27 cellular contexts compared by ENCODE assay signal in genomic region chr5:176863041-176863764, GRCh38. TPM values are rescaled to one million over a fixed set of nuclear protein-coding genes. Genes with fewer than 3 reads are reported as not detected.
DNase-seq lines count a peak whose midpoint lies in the region; ATAC-seq, FAIRE-seq and TF ChIP-seq lines count a peak whose summit lies in the region.
"Had no signal": no experiment of that assay in that cellular context is flagged by ENCODE, and none has a peak within 500 bp of the region (broad histone marks: within the 10 kb centered on the region; RNA-seq: fewer than 3 reads in every experiment).

No MANE protein-coding gene starts in this region.

- H3K9me3 Mint-ChIP-seq in GM23338, result no peaks in the 10 kb centered on the region
- H3K9me3 Mint-ChIP-seq: activated naive CD4-positive, alpha-beta T cell treated with anti-CD3 and anti-CD28 coated beads for 36 hours; activated T-helper 1 cell treated with anti-CD3 and anti-CD28 coated beads, Interleukin-12 subunit alpha, Interleukin-12 subunit beta, Interleukin-2, Interleukin-4 antibody, amounts not matched to agents 30 ng/mL and 10 ng/mL and 1 ng/mL, durations not matched to agents 14 hours and 24 hours and 36 hours; neural crest cell had no signal

- peak overlapping the region; percentile 12 for H4K91ac ChIP-seq in H1 (replicated peaks; ENCODE audit: insufficient read length, low read length)

- H3K14ac ChIP-seq in H1 (ENCODE audit: insufficient read length), result no peak overlapping the region

- H4K8ac ChIP-seq in H1 (ENCODE audit: extremely low read depth, insufficient read depth, low read length), result peak overlapping the region; percentile 7; the same call in 1 of the 2 replicates

- H3K4me1 ChIP-seq in GM23338 (ENCODE audit: insufficient read depth) (peaks cover 15% of the 10 kb centered on the region; the same call in 1 of the 2 replicates), H1 (replicated peaks in 1 of 4; ENCODE audit: control insufficient read depth in 3 of 4, insufficient read depth in 4 of 4, low read length in 3 of 4) (peaks cover 6 to 40% (median 26%) of the 10 kb centered on the region in 4 experiments)
- H3K4me1 ChIP-seq: adrenal gland, breast epithelium, sigmoid colon had no signal

- H3K4me3 ChIP-seq in GM23338 (no peak overlapping the region), H1 (ENCODE audit: extremely low read depth in 1 of 4, insufficient read depth in 2 of 4, low read depth in 3 of 4, low read length in 4 of 4) (peak overlapping the region in 3 of 4 experiments; percentile 1 to 21 (median 20); a peak in 3 of 8 replicates)
- H3K4me3 ChIP-seq: adrenal gland, breast epithelium, sigmoid colon had no signal

- no peak overlapping the region; a peak in 2 of 7 replicates for H3K9ac ChIP-seq in H1 (replicated peaks in 1 of 4; ENCODE audit: extremely low read depth in 1 of 4, low read depth in 3 of 4, low read length in 3 of 4)

- H3K36me3 ChIP-seq in GM23338 (ENCODE audit: insufficient read depth) (no peaks in the 10 kb centered on the region), H1 (ENCODE audit: control insufficient read depth in 2 of 4, insufficient read depth in 4 of 4, low read length in 3 of 4) (no peaks in the 10 kb centered on the region)
- H3K36me3 ChIP-seq: adrenal gland, breast epithelium, sigmoid colon, WERI-Rb-1 had no signal

- WGBS in H1 (ENCODE audit: extremely low coverage in 1 of 2, insufficient coverage in 1 of 2, insufficient read length in 1 of 2, insufficient replicate concordance in 2 of 2, low coverage in 1 of 2, low lambda C conversion rate in 2 of 2, missing lambda C conversion rate in 1 of 2), 2 experiments, result 52% methylated on average over 15 of the region's 15 CpGs; no CpG with 5 or more reads in 1 of the 2 experiments

- no peaks in the 10 kb centered on the region for H3F3A ChIP-seq in GM23338 (replicated peaks; ENCODE audit: low read depth)

- peak overlapping the region; percentile 72 for H2AFZ ChIP-seq in GM23338
- peak overlapping the region; percentile 53; the same call in 1 of the 2 replicates for H2AFZ ChIP-seq in H1 (ENCODE audit: low read length)

- no peak for TF ChIP-seq EP300 in H1 (IDR thresholded peaks at IDR 0.05; ENCODE audit: borderline replicate concordance in 1 of 2, low read depth in 2 of 2, low read length in 2 of 2)

- no peak for TF ChIP-seq RAD21 in H1 (IDR thresholded peaks at IDR 0.05 in 1 of 2, conservative IDR thresholded peaks at IDR 0.05 in 1 of 2; ENCODE audit: low read depth in 2 of 2, low read length in 2 of 2)

- peak overlapping the region; percentile 52 for H2BK120ac ChIP-seq in H1 (replicated peaks; ENCODE audit: low read depth, low read length)

- peak overlapping the region; percentile 96; the same call in 1 of the 2 replicates for H2BK12ac ChIP-seq in H1 (ENCODE audit: low read depth, low read length)

- H3K4me1 Mint-ChIP-seq in GM23338, result peaks cover 41% of the 10 kb centered on the region
- H3K4me1 Mint-ChIP-seq: activated CD8-positive, alpha-beta memory T cell treated with anti-CD3 and anti-CD28 coated beads, Interleukin-2, amount 10 ng/mL, durations not matched to agents 7 days and 5 days; CD4-positive, alpha-beta memory T cell had no signal

- peak overlapping the region; percentile 72 for H2BK15ac ChIP-seq in H1 (ENCODE audit: low read length)

- peak overlapping the region; percentile 5 for H4K5ac ChIP-seq in H1 (ENCODE audit: insufficient read length, low read depth, low read length)

- no peaks in the 10 kb centered on the region for H3K9me3 ChIP-seq in H1 (ENCODE audit: insufficient read depth in 2 of 2, low read depth in 1 of 2, low read length in 1 of 2)
- H3K9me3 ChIP-seq: adrenal gland, breast epithelium, sigmoid colon had no signal

- no peak overlapping the region for H3K27ac ChIP-seq in GM23338 (ENCODE audit: low read depth)
- no peak overlapping the region for H3K27ac ChIP-seq in H1 (ENCODE audit: low read depth, low read length)
- H3K27ac ChIP-seq: adrenal gland, breast epithelium, sigmoid colon, WERI-Rb-1 had no signal

- H3K18ac ChIP-seq in H1 (ENCODE audit: extremely low read depth, low read length), result peak overlapping the region; percentile 93

- H3K23me2 ChIP-seq in H1 (ENCODE audit: low read depth, low read length), result no peaks in the 10 kb centered on the region

- H3K27me3 ChIP-seq in GM23338 (ENCODE audit: insufficient read depth) (no peaks in the 10 kb centered on the region), H1 (replicated peaks in 1 of 4; ENCODE audit: control insufficient read depth in 3 of 4, extremely low read depth in 1 of 4, insufficient read depth in 3 of 4, low read length in 3 of 4) (no peaks in the 10 kb centered on the region)

- no peaks in the 10 kb centered on the region for H3K79me2 ChIP-seq in GM23338 (replicated peaks; ENCODE audit: insufficient read depth)
- H3K79me2 ChIP-seq in H1 (ENCODE audit: control insufficient read depth in 1 of 2, insufficient read depth in 2 of 2, low read length in 2 of 2), result no peaks in the 10 kb centered on the region

- H3K79me1 ChIP-seq in H1 (ENCODE audit: low read depth, low read length), result no peaks in the 10 kb centered on the region

- H3K27ac Mint-ChIP-seq in GM23338, result no peak overlapping the region
- H3K27ac Mint-ChIP-seq: activated CD8-positive, alpha-beta memory T cell treated with anti-CD3 and anti-CD28 coated beads, Interleukin-2, amount 10 ng/mL, durations not matched to agents 7 days and 5 days; activated naive CD4-positive, alpha-beta T cell treated with anti-CD3 and anti-CD28 coated beads for 36 hours; activated T-helper 1 cell treated with anti-CD3 and anti-CD28 coated beads, Interleukin-12 subunit alpha, Interleukin-12 subunit beta, Interleukin-2, Interleukin-4 antibody, amounts not matched to agents 30 ng/mL and 10 ng/mL and 1 ng/mL, durations not matched to agents 14 hours and 24 hours and 36 hours; CD4-positive, alpha-beta memory T cell; IgD-negative memory B cell had no signal

- H3K23ac ChIP-seq in H1 (ENCODE audit: insufficient read length), result no peak overlapping the region

- H3K4me3 Mint-ChIP-seq in GM23338, result peak overlapping the region; percentile 39; the same call in 1 of the 3 replicates
- H3K4me3 Mint-ChIP-seq: activated CD8-positive, alpha-beta memory T cell treated with anti-CD3 and anti-CD28 coated beads, Interleukin-2, amount 10 ng/mL, durations not matched to agents 7 days and 5 days; activated naive CD4-positive, alpha-beta T cell treated with anti-CD3 and anti-CD28 coated beads for 36 hours; activated T-helper 1 cell treated with anti-CD3 and anti-CD28 coated beads, Interleukin-12 subunit alpha, Interleukin-12 subunit beta, Interleukin-2, Interleukin-4 antibody, amounts not matched to agents 30 ng/mL and 10 ng/mL and 1 ng/mL, durations not matched to agents 14 hours and 24 hours and 36 hours; CD4-positive, alpha-beta memory T cell; IgD-negative memory B cell; neural crest cell had no signal

- ATAC-seq in GM23338, result peak; percentile 19
- ATAC-seq in GM18498 (IDR thresholded peaks at IDR 0.05; ENCODE audit: unreplicated experiment), result no peak
- ATAC-seq: activated CD8-positive, alpha-beta memory T cell treated with anti-CD3 and anti-CD28 coated beads, Interleukin-2, amount 10 ng/mL, durations not matched to agents 7 days and 5 days had no signal

- FAIRE-seq in H1 (lab: Jason Lieb, UNC), result no peak
- FAIRE-seq: GM12892 had no signal

- peak overlapping the region; percentile 93; the same call in 1 of the 2 replicates for H2BK5ac ChIP-seq in H1 (ENCODE audit: low read depth, low read length)

- no peaks in the 10 kb centered on the region for H3K9me2 ChIP-seq in GM23338 (ENCODE audit: insufficient read depth)

- peak overlapping the region; percentile 65; the same call in 1 of the 2 replicates for H2AK5ac ChIP-seq in H1 (ENCODE audit: low read depth, low read length)

- TF ChIP-seq POLR2A in H1 (IDR thresholded peaks at IDR 0.05; ENCODE audit: control extremely low read depth in 1 of 2, low read depth in 2 of 2, low read length in 2 of 2) (no peak), erythroblast (IDR thresholded peaks at IDR 0.05; ENCODE audit: low read length) (no peak)

- POLR2A ChIA-PET in H1 (lab: Charles Lee; ENCODE audit: partially characterized antibody), result interaction anchor here (0.6 to 2.0 kb wide), 7 partner anchors 11 to 193 kb away, joined by 3 to 5 read pairs (median 4); partner anchors contain the start of gene UIMC1

- no peak for TF ChIP-seq CTCF in GM23338 (conservative IDR thresholded peaks at IDR 0.05; ENCODE audit: low read depth in 2 of 2)
- TF ChIP-seq CTCF in H1 (IDR thresholded peaks at IDR 0.05; ENCODE audit: control extremely low read depth in 1 of 3, insufficient read depth in 1 of 3, low read depth in 1 of 3, low read length in 3 of 3), result no peak

- no peaks in the 10 kb centered on the region for H3K36me3 Mint-ChIP-seq in GM23338 (ENCODE audit: low read depth)
- H3K36me3 Mint-ChIP-seq: activated CD8-positive, alpha-beta memory T cell treated with anti-CD3 and anti-CD28 coated beads, Interleukin-2, amount 10 ng/mL, durations not matched to agents 7 days and 5 days; CD4-positive, alpha-beta memory T cell; IgD-negative memory B cell had no signal

- H3K27me3 Mint-ChIP-seq in GM23338 (ENCODE audit: insufficient read depth, low read depth, poor library complexity), result peaks cover 18% of the 10 kb centered on the region

- H3K4me2 ChIP-seq in GM23338 (peak overlapping the region; percentile 57; the same call in 1 of the 2 replicates), H1 (ENCODE audit: insufficient read depth in 1 of 2, low read depth in 2 of 2, low read length in 2 of 2) (peak overlapping the region; percentile 40 to 47; a peak in 3 of 4 replicates)

- H2BK20ac ChIP-seq in H1 (ENCODE audit: low read length), result peak overlapping the region; percentile 80

- no peaks in the 10 kb centered on the region for H4K20me1 ChIP-seq in GM23338 (replicated peaks; ENCODE audit: insufficient read depth)
- H4K20me1 ChIP-seq in H1 (replicated peaks in 1 of 2; ENCODE audit: control insufficient read depth in 1 of 2, insufficient read depth in 2 of 2, low read length in 2 of 2), result no peaks in the 10 kb centered on the region

- no peak overlapping the region for H3K56ac ChIP-seq in H1 (replicated peaks; ENCODE audit: insufficient read length, low read depth, low read length)

- CTCF ChIA-PET in H1 (lab: Charles Lee; ENCODE audit: partially characterized antibody), result interaction anchor here (0.6 to 6.5 kb wide), 9 partner anchors 10 to 204 kb away, joined by 3 to 39 read pairs (median 4); no protein-coding TSS in a partner anchor

- H3K4ac ChIP-seq in H1 (replicated peaks; ENCODE audit: insufficient read length, low read depth, low read length), result peak overlapping the region; percentile 57

- DNase-seq in GM23338 (ENCODE audit: low spot score) (no peak), NCI-H69 (lab: John Stamatoyannopoulos, UW) (peak; percentile 57), H1 (ENCODE audit: low read depth in 1 of 2, low spot score in 2 of 2) (no peak), retina (peak; percentile 66), erythroblast (lab: John Stamatoyannopoulos, UW) (no peak)
- DNase-seq in stimulated activated CD4-positive, alpha-beta T cell treated with anti-CD3 and anti-CD28 coated beads, Interleukin-4, amount 100 ng/mL, for 1 hour, result no peak
- DNase-seq: activated CD8-positive, alpha-beta memory T cell treated with anti-CD3 and anti-CD28 coated beads, Interleukin-2, amount 10 ng/mL, durations not matched to agents 7 days and 5 days; activated naive CD4-positive, alpha-beta T cell treated with anti-CD3 and anti-CD28 coated beads for 36 hours; adrenal gland; CD4-positive, alpha-beta memory T cell; foreskin melanocyte; NCI-H1105 treated with DMSO at 0.1 percent for 48 hours; NCI-H2029; NCI-H226; sigmoid colon; stimulated activated CD4-positive, alpha-beta T cell treated with anti-CD3 and anti-CD28 coated beads, Interleukin-4, amount 100 ng/mL, for 4 hours; stimulated activated naive CD4-positive, alpha-beta T cell; T1000; WERI-Rb-1 had no signal

RNA-seq across cellular contexts. Expression of gene HK3, which starts 35.9 kb away (rescaled TPM):
- not detected in 2 replicates for total RNA-seq in GM23338 (2014; rRNA removed; shearing (Covaris generic))
- not detected in 2 replicates for polyA plus RNA-seq in GM23338 (2016; fragmentation: Nextera tagmentation; extraction: Ambion mirVana)
- not detected in 2 replicates for total RNA-seq in H1 (2021; fragmentation: NEBNext Ultra II Directional; extraction: Animal tissue kit (Norgen Biotek cat#: 25700))
- not detected in 2 replicates for polyA plus RNA-seq in H1 (2011; rRNA removed)
- 0.04 TPM for polyA plus RNA-seq in H1 (2011; cell fraction: cytosol; rRNA removed)
- 0.10 TPM for polyA plus RNA-seq in H1 (2011; cell fraction: nucleus; rRNA removed)
- not detected in 4 replicates for polyA plus RNA-seq in H1 (2012, experiment 1 of 2)
- polyA plus RNA-seq in H1 (2012, experiment 2 of 2), result not detected
- polyA plus RNA-seq in H1 (2013, experiment 1 of 2), result not detected
- not detected for polyA plus RNA-seq in H1 (2013, experiment 2 of 2)
- polyA minus RNA-seq in H1 (2011; rRNA and poly(A)+ RNA removed), result 0.24 TPM in 1 of 2 replicates, not detected in the other
- polyA minus RNA-seq in H1 (2011; cell fraction: cytosol; rRNA and poly(A)+ RNA removed), result not detected
- not detected for polyA minus RNA-seq in H1 (2011; cell fraction: nucleus; rRNA and poly(A)+ RNA removed)
- total RNA-seq: activated CD8-positive, alpha-beta memory T cell treated with anti-CD3 and anti-CD28 coated beads, Interleukin-2, amount 10 ng/mL, durations not matched to agents 7 days and 5 days; activated naive CD4-positive, alpha-beta T cell treated with anti-CD3 and anti-CD28 coated beads for 36 hours; Daoy; lung microvascular endothelial cell; neural crest cell had no signal
- polyA plus RNA-seq: CD4-positive, alpha-beta memory T cell; IgD-negative memory B cell had no signal

RNA-seq across cellular contexts. Expression of gene UNC5A, which starts 52.8 kb away (rescaled TPM):
- 3.9 and 7.3 TPM in 2 replicates for total RNA-seq in GM23338 (2014; rRNA removed; shearing (Covaris generic))
- polyA plus RNA-seq in GM23338 (2016; fragmentation: Nextera tagmentation; extraction: Ambion mirVana) (0.92 and 1.1 TPM in 2 replicates), H1 (2011; rRNA removed) (7.6 and 11.1 TPM in 2 replicates)
- total RNA-seq in H1 (2021; fragmentation: NEBNext Ultra II Directional; extraction: Animal tissue kit (Norgen Biotek cat#: 25700)), result 4.0 and 4.1 TPM in 2 replicates
- 5.5 TPM for polyA plus RNA-seq in H1 (2011; cell fraction: cytosol; rRNA removed)
- 11.1 TPM for polyA plus RNA-seq in H1 (2011; cell fraction: nucleus; rRNA removed)
- 4.2 to 10.8 TPM (median 8.7 TPM) in 4 replicates for polyA plus RNA-seq in H1 (2012, experiment 1 of 2)
- 5.7 TPM for polyA plus RNA-seq in H1 (2012, experiment 2 of 2)
- polyA plus RNA-seq in H1 (2013, experiment 1 of 2), result 3.8 TPM
- 4.2 TPM for polyA plus RNA-seq in H1 (2013, experiment 2 of 2)
- polyA minus RNA-seq in H1 (2011; rRNA and poly(A)+ RNA removed), result 4.4 and 5.4 TPM in 2 replicates
- polyA minus RNA-seq in H1 (2011; cell fraction: cytosol; rRNA and poly(A)+ RNA removed), result 5.1 TPM
- 4.8 TPM for polyA minus RNA-seq in H1 (2011; cell fraction: nucleus; rRNA and poly(A)+ RNA removed)
- total RNA-seq: activated CD8-positive, alpha-beta memory T cell treated with anti-CD3 and anti-CD28 coated beads, Interleukin-2, amount 10 ng/mL, durations not matched to agents 7 days and 5 days; activated naive CD4-positive, alpha-beta T cell treated with anti-CD3 and anti-CD28 coated beads for 36 hours; activated T-helper 1 cell treated with anti-CD3 and anti-CD28 coated beads, Interleukin-12 subunit alpha, Interleukin-12 subunit beta, Interleukin-2, Interleukin-4 antibody, amounts not matched to agents 30 ng/mL and 10 ng/mL and 1 ng/mL, durations not matched to agents 14 hours and 24 hours and 36 hours; CD4-positive, alpha-beta memory T cell; sigmoid colon had no signal
- polyA plus RNA-seq: CD4-positive, alpha-beta memory T cell; IgD-negative memory B cell had no signal

Comparison
In these comparisons a context has a peak if more than half of its experiments do, and no peak if none do; other contexts are left out.
1. DNase-seq: peak in NCI-H69 (single experiment) and retina (single experiment); none in GM23338 (single experiment), H1 (0 of 2), stimulated activated CD4-positive, alpha-beta T cell treated with anti-CD3 and anti-CD28 coated beads, Interleukin-4, amount 100 ng/mL, for 1 hour (single experiment) and erythroblast (0 of 2).